In genomic region chr4:38802561-38803355, GRCh38 we compare ENCODE assay signal across 15 cellular contexts. TPM values are rescaled to one million over a fixed set of nuclear protein-coding genes. Genes with fewer than 3 reads are reported as not detected.
A peak's percentile ranks its signal among the peaks of the same experiment; 100 is the strongest.
DNase-seq lines count a peak whose midpoint lies in the region; ATAC-seq and TF ChIP-seq lines count a peak whose summit lies in the region.
"Had no signal": no experiment of that assay in that cellular context is flagged by ENCODE, and none has a peak within 500 bp of the region (broad histone marks: within the 10 kb centered on the region; RNA-seq: fewer than 3 reads in every experiment).

No MANE protein-coding gene starts in this region.

- H3K4me1 Mint-ChIP-seq in activated CD4-positive, alpha-beta T cell treated with anti-CD3 and anti-CD28 coated beads for 36 hours = peaks cover 24% of the 10 kb centered on the region

- no peak overlapping the region for H3K4me3 ChIP-seq in HEK293 (ENCODE audit: low read depth, low read length)
- H3K4me3 ChIP-seq in coronary artery = peak overlapping the region; percentile 51
- H3K4me3 ChIP-seq in psoas muscle = peak overlapping the region; percentile 52
- no peak overlapping the region for H3K4me3 ChIP-seq in body of pancreas
- H3K4me3 ChIP-seq: smooth muscle cell had no signal

- H3K27me3 Mint-ChIP-seq in activated CD4-positive, alpha-beta T cell treated with anti-CD3 and anti-CD28 coated beads for 36 hours = no peaks in the 10 kb centered on the region

- no peaks in the 10 kb centered on the region for H3K36me3 ChIP-seq in HEK293 (ENCODE audit: control insufficient read depth in 2 of 2, insufficient read depth in 1 of 2, low read length in 2 of 2)
- no peaks in the 10 kb centered on the region for H3K36me3 ChIP-seq in psoas muscle (ENCODE audit: insufficient read depth in 1 of 2, low read depth in 1 of 2)
- no peaks in the 10 kb centered on the region for H3K36me3 ChIP-seq in body of pancreas (replicated peaks in 1 of 2; ENCODE audit: insufficient read depth in 1 of 2, low read depth in 2 of 2)

- H3K9me3 ChIP-seq in HEK293 (ENCODE audit: control insufficient read depth, insufficient read depth, low read depth, low read length) = no peaks in the 10 kb centered on the region
- H3K9me3 ChIP-seq in psoas muscle = no peaks in the 10 kb centered on the region
- H3K9me3 ChIP-seq in body of pancreas = no peaks in the 10 kb centered on the region

- intact Hi-C loops in activated CD4-positive, alpha-beta T cell treated with anti-CD3 and anti-CD28 coated beads for 36 hours (cut with DNase I, micrococcal nuclease) = no loop called here
- intact Hi-C loops in psoas muscle (cut with DNase I) (no loop called here), body of pancreas (cut with DNase I) (no loop called here), left colon (cut with DNase I, micrococcal nuclease) (no loop called here)

- no peak overlapping the region for H3K27ac Mint-ChIP-seq in activated CD4-positive, alpha-beta T cell treated with anti-CD3 and anti-CD28 coated beads for 36 hours

- peak; percentile 17 for DNase-seq in activated CD4-positive, alpha-beta T cell treated with anti-CD3 and anti-CD28 coated beads for 36 hours
- no peak for DNase-seq in activated CD4-positive, alpha-beta T cell treated with anti-CD3 and anti-CD28 coated beads for 4 hours
- DNase-seq in coronary artery (ENCODE audit: low spot score) (no peak), psoas muscle (no peak), body of pancreas (no peak), left colon (no peak)
- DNase-seq: activated CD8-positive, alpha-beta memory T cell treated with anti-CD3 and anti-CD28 coated beads, Interleukin-2, amount 50 U/mL, for 4 hours; DMS79 treated with DMSO at 0.1 percent for 48 hours; HCEC 1CT; NCI-H146; NCI-H526 had no signal

- H3K27me3 ChIP-seq in psoas muscle (ENCODE audit: insufficient read depth in 3 of 3, low read length in 2 of 3) = no peaks in the 10 kb centered on the region
- H3K27me3 ChIP-seq in body of pancreas = no peaks in the 10 kb centered on the region

- WGBS in psoas muscle, 3 donors = 84 to 95% (median 88%) methylated on average over 15 of the region's 15 CpGs
- WGBS in body of pancreas, 2 donors = 83 to 92% methylated on average over 15 of the region's 15 CpGs

- H3K4me1 ChIP-seq in HEK293 (ENCODE audit: control insufficient read depth, insufficient read depth, low read length) (no peaks in the 10 kb centered on the region), psoas muscle (peaks cover 4% of the 10 kb centered on the region), body of pancreas (peaks cover 18% of the 10 kb centered on the region)

- H3K27ac ChIP-seq in HEK293 (ENCODE audit: extremely low read depth, low read depth, low read length) (no peak overlapping the region), coronary artery (peak overlapping the region in 1 of 2 donors; percentile 52), psoas muscle (no peak overlapping the region), body of pancreas (no peak overlapping the region)

- no peak for ATAC-seq in activated CD4-positive, alpha-beta T cell treated with anti-CD3 and anti-CD28 coated beads for 36 hours
- ATAC-seq in psoas muscle = no peak
- no peak for ATAC-seq in body of pancreas
- ATAC-seq in GM18520 (IDR thresholded peaks at IDR 0.05; ENCODE audit: unreplicated experiment) = no peak
- ATAC-seq in left colon = no peak

- H3K4me3 Mint-ChIP-seq in activated CD4-positive, alpha-beta T cell treated with anti-CD3 and anti-CD28 coated beads for 36 hours = no peak overlapping the region

- peaks cover 39% of the 10 kb centered on the region for H3K36me3 Mint-ChIP-seq in activated CD4-positive, alpha-beta T cell treated with anti-CD3 and anti-CD28 coated beads for 36 hours (ENCODE audit: low read depth)

- peaks cover 21% of the 10 kb centered on the region for H3K9me3 Mint-ChIP-seq in activated CD4-positive, alpha-beta T cell treated with anti-CD3 and anti-CD28 coated beads for 36 hours (ENCODE audit: low read depth)

- POLR2A ChIA-PET in activated CD4-positive, alpha-beta T cell treated with anti-CD3 and anti-CD28 coated beads for 36 hours (lab: Charles Lee) = interaction anchor here (0.6 kb wide), 2 partner anchors 8 to 362 kb away, joined by 3 to 4 read pairs; no protein-coding TSS in a partner anchor
- POLR2A ChIA-PET in HEK293 (lab: Yijun Ruan, JAX) = no interaction called here

- CTCF ChIA-PET in activated CD4-positive, alpha-beta T cell treated with anti-CD3 and anti-CD28 coated beads for 36 hours (lab: Charles Lee) = interaction anchor here (0.6 to 4.4 kb wide), 12 partner anchors 9 to 950 kb away, joined by 3 to 41 read pairs (median 8); partner anchors contain the start of genes TLR10 and TLR6
- CTCF ChIA-PET in HEK293 (lab: Yijun Ruan, JAX) = interaction anchor here (0.6 to 3.4 kb wide), 6 partner anchors 12 to 58 kb away, joined by 3 to 14 read pairs (median 5); partner anchors contain the start of gene TLR10

- TF ChIP-seq POLR2A in body of pancreas (IDR thresholded peaks at IDR 0.05) = no peak

- no peak for TF ChIP-seq CTCF in HEK293 (tag by site-specific recombination; IDR thresholded peaks at IDR 0.05)
- TF ChIP-seq CTCF in coronary artery (IDR thresholded peaks at IDR 0.05) = no peak
- TF ChIP-seq CTCF in psoas muscle (IDR thresholded peaks at IDR 0.05) = no peak
- no peak for TF ChIP-seq CTCF in body of pancreas (IDR thresholded peaks at IDR 0.05)

TF ChIP-seq in HEK293, 187 proteins besides CTCF, POLR2A, EP300 and RAD21:
- TF ChIP-seq ZNF626 (tag by site-specific recombination; IDR thresholded peaks at IDR 0.05) (no peak), ZNF747 (tag by site-specific recombination; IDR thresholded peaks at IDR 0.05) (no peak), ZFP3 (tag by site-specific recombination; IDR thresholded peaks at IDR 0.05; ENCODE audit: low read depth) (no peak), TRIM28 (IDR thresholded peaks at IDR 0.05; ENCODE audit: borderline replicate concordance, low read length) (peak; percentile 48; the same call in 1 of the 2 replicates)
TF ChIP-seq in HEK293: peak in this region for 1.

RNA-seq across cellular contexts. Expression of gene TLR1, which starts 1.8 kb away (rescaled TPM):
- 1 to 10 TPM; 1.5 to 1.7 TPM for total RNA-seq in activated CD4-positive, alpha-beta T cell treated with anti-CD3 and anti-CD28 coated beads for 36 hours
- total RNA-seq in psoas muscle = 1 to 10 TPM; 1.7 to 4.1 (median 2.3) TPM
- under 1 TPM; 0.22 to 0.68 (median 0.61) TPM for polyA plus RNA-seq in psoas muscle
- 10 to 100 TPM; 12.2 to 20.8 TPM for total RNA-seq in body of pancreas
- total RNA-seq in left colon = 1 to 10 TPM; 2.3 to 6.7 TPM

RNA-seq across cellular contexts. Expression of gene TLR10, which starts 20.0 kb away (rescaled TPM):
- not detected for total RNA-seq in activated CD4-positive, alpha-beta T cell treated with anti-CD3 and anti-CD28 coated beads for 36 hours
- under 1 TPM in 3 of 4 donors, not detected in 1; 0.11 to 0.17 (median 0.15) TPM for total RNA-seq in psoas muscle
- under 1 TPM in 2 of 3 donors, not detected in 1; 0.01 TPM for polyA plus RNA-seq in psoas muscle
- total RNA-seq in body of pancreas = under 1 TPM in 1 of 2 donors, not detected in 1; 0.26 TPM
- total RNA-seq in left colon = under 1 TPM; 0.21 to 0.70 TPM
- total RNA-seq: A673, smooth muscle cell had no signal
- polyA plus RNA-seq: smooth muscle cell had no signal

RNA-seq across cellular contexts. Expression of gene TLR6, which starts 53.9 kb away (rescaled TPM):
- 1 to 10 TPM; 1.5 to 1.8 TPM for total RNA-seq in activated CD4-positive, alpha-beta T cell treated with anti-CD3 and anti-CD28 coated beads for 36 hours
- total RNA-seq in psoas muscle (1 to 10 TPM in 3 of 4 donors, under 1 TPM in 1; 0.79 to 1.3 (median 1.2) TPM), body of pancreas (1 to 10 TPM in 1 of 2 donors, under 1 TPM in 1; 0.99 to 1.8 TPM), left colon (1 to 10 TPM; 1.4 to 2.7 TPM)
- under 1 TPM; 0.12 to 0.31 (median 0.13) TPM for polyA plus RNA-seq in psoas muscle

Comparison
In these comparisons a context has a peak if more than half of its experiments do, and no peak if none do; other contexts are left out.
1. H3K4me3 ChIP-seq: peak in coronary artery (single experiment) and psoas muscle (single experiment); none in HEK293 (single experiment) and body of pancreas (0 of 2).